Comparison of ENCODE assay signal across 1 cellular context in genomic region chr11:61999141-61999975, GRCh38.
TF ChIP-seq lines count a peak whose summit lies in the region.

No MANE protein-coding gene starts in this region.

TF ChIP-seq in K562, 482 proteins besides CTCF, POLR2A, EP300 and RAD21 (continued from another document):
- TF ChIP-seq MGA (IDR thresholded peaks at IDR 0.05) (no peak), SMAD2 (IDR thresholded peaks at IDR 0.05; ENCODE audit: low read depth, low read length) (no peak), POLR2H (tag; IDR thresholded peaks at IDR 0.05; ENCODE audit: low read depth) (no peak), ARNT (IDR thresholded peaks at IDR 0.05) (no peak), TFE3 (CRISPR knock-in tag; IDR thresholded peaks at IDR 0.05) (no peak), CBX3 (IDR thresholded peaks at IDR 0.05; ENCODE audit: borderline replicate concordance in 1 of 2, low read length in 2 of 2) (peak in 1 of 2 experiments; percentile 99; a peak in 2 of 3 replicates), MBD1 (CRISPR knock-in tag; IDR thresholded peaks at IDR 0.05) (peak; percentile 87), ZNF778 (CRISPR knock-in tag; IDR thresholded peaks at IDR 0.05) (no peak), TCF3 (CRISPR knock-in tag; IDR thresholded peaks at IDR 0.05) (no peak), GTF3C2 (IDR thresholded peaks at IDR 0.05; ENCODE audit: borderline replicate concordance, extremely low read depth, insufficient read length) (no peak), ZNF449 (CRISPR knock-in tag; IDR thresholded peaks at IDR 0.05) (no peak), SRF (CRISPR knock-in tag; IDR thresholded peaks at IDR 0.05) (peak in 1 of 2 experiments; percentile 38; a peak in 1 of 4 replicates), ZNF212 (CRISPR knock-in tag; IDR thresholded peaks at IDR 0.05) (no peak), CEBPB (tag; IDR thresholded peaks at IDR 0.05) (peak; percentile 80), NCOA6 (IDR thresholded peaks at IDR 0.05) (no peak), TRIM24 (IDR thresholded peaks at IDR 0.05) (peak; percentile 26 to 72; a peak in 2 of 4 replicates), CBX1 (IDR thresholded peaks at IDR 0.05; ENCODE audit: low read depth) (peak; percentile 71; the same call in 1 of the 2 replicates), LCOR (CRISPR knock-in tag; IDR thresholded peaks at IDR 0.05) (no peak), CBFA2T2 (conservative IDR thresholded peaks at IDR 0.05) (no peak)
